In genomic region chr9:6996061-6996854, GRCh38 we compare ENCODE assay signal across 27 cellular contexts.
"Had no signal": no experiment of that assay in that cellular context is flagged by ENCODE, and none has a peak within 500 bp of the region (broad histone marks: within the 10 kb centered on the region; RNA-seq: fewer than 3 reads in every experiment).

No MANE protein-coding gene starts in this region.

- H3K36me3 ChIP-seq: uterus had no signal

- H3K4me3 Mint-ChIP-seq: activated B cell treated with CpG ODN at 0.5 μM for 24 hours; activated CD8-positive, alpha-beta T cell treated with anti-CD3 and anti-CD28 coated beads for 36 hours; activated naive CD4-positive, alpha-beta T cell treated with anti-CD3 and anti-CD28 coated beads, Interleukin-2, amount 50 U/mL, for 24 hours; activated naive CD8-positive, alpha-beta T cell treated with anti-CD3 and anti-CD28 coated beads, Interleukin-2, amount 50 U/mL, for 24 hours; activated T-cell treated with anti-CD3 and anti-CD28 coated beads, Interleukin-2, amount 50 U/mL, for 4 hours; activated T-helper 17 cell treated with anti-CD3 and anti-CD28 coated beads, Interleukin-2, amount 50 U/mL, for 72 hours; central memory CD8-positive, alpha-beta T cell; naive thymus-derived CD8-positive, alpha-beta T cell; neural crest cell; T-helper 2 cell treated with Interferon-gamma antibody and Interleukin-4, amounts not matched to agents 5 μg/mL and 100 μg/mL, for 36 hours; type B pancreatic cell had no signal

- H3K4me1 ChIP-seq: esophagus muscularis mucosa, pancreas, psoas muscle, uterus had no signal

- H3K4me1 Mint-ChIP-seq: activated naive CD4-positive, alpha-beta T cell treated with anti-CD3 and anti-CD28 coated beads, Interleukin-2, amount 50 U/mL, for 24 hours; neural crest cell had no signal

- H3K9me3 Mint-ChIP-seq: activated B cell treated with CpG ODN at 0.5 μM for 24 hours; activated CD8-positive, alpha-beta T cell treated with anti-CD3 and anti-CD28 coated beads for 36 hours; activated naive CD4-positive, alpha-beta T cell treated with anti-CD3 and anti-CD28 coated beads, Interleukin-2, amount 50 U/mL, for 24 hours; activated naive CD8-positive, alpha-beta T cell treated with anti-CD3 and anti-CD28 coated beads, Interleukin-2, amount 50 U/mL, for 24 hours; activated T-cell treated with anti-CD3 and anti-CD28 coated beads, Interleukin-2, amount 50 U/mL, for 4 hours; activated T-helper 17 cell treated with anti-CD3 and anti-CD28 coated beads, Interleukin-2, amount 50 U/mL, for 72 hours; central memory CD8-positive, alpha-beta T cell; naive thymus-derived CD8-positive, alpha-beta T cell; neural crest cell; T-helper 2 cell treated with Interferon-gamma antibody and Interleukin-4, amounts not matched to agents 5 μg/mL and 100 μg/mL, for 36 hours; type B pancreatic cell had no signal

- H3K27ac Mint-ChIP-seq: activated B cell treated with CpG ODN at 0.5 μM for 24 hours; activated CD8-positive, alpha-beta T cell treated with anti-CD3 and anti-CD28 coated beads for 36 hours; activated naive CD4-positive, alpha-beta T cell treated with anti-CD3 and anti-CD28 coated beads, Interleukin-2, amount 50 U/mL, for 24 hours; activated naive CD8-positive, alpha-beta T cell treated with anti-CD3 and anti-CD28 coated beads, Interleukin-2, amount 50 U/mL, for 24 hours; activated T-helper 17 cell treated with anti-CD3 and anti-CD28 coated beads, Interleukin-2, amount 50 U/mL, for 72 hours; T-helper 2 cell treated with Interferon-gamma antibody and Interleukin-4, amounts not matched to agents 5 μg/mL and 100 μg/mL, for 36 hours had no signal

- FAIRE-seq: colon, pancreas had no signal

- H3K27ac ChIP-seq: esophagus muscularis mucosa, pancreas, psoas muscle, thoracic aorta, uterus had no signal

- H3K4me3 ChIP-seq: esophagus muscularis mucosa, pancreas, psoas muscle, thoracic aorta, uterus had no signal

- H3K9me3 ChIP-seq: esophagus muscularis mucosa, pancreas, psoas muscle, thoracic aorta, uterus had no signal

- H3K27me3 ChIP-seq: esophagus muscularis mucosa, pancreas, uterus had no signal

- ATAC-seq: activated CD8-positive, alpha-beta T cell treated with anti-CD3 and anti-CD28 coated beads for 36 hours; activated naive CD8-positive, alpha-beta T cell treated with anti-CD3 and anti-CD28 coated beads, Interleukin-2, amount 50 U/mL, for 24 hours; activated T-cell treated with anti-CD3 and anti-CD28 coated beads, Interleukin-2, amount 50 U/mL, for 4 hours; activated T-helper 17 cell treated with anti-CD3 and anti-CD28 coated beads, Interleukin-2, amount 50 U/mL, for 72 hours; naive thymus-derived CD8-positive, alpha-beta T cell had no signal

- H3K27me3 Mint-ChIP-seq: activated B cell treated with CpG ODN at 0.5 μM for 24 hours; activated CD8-positive, alpha-beta T cell treated with anti-CD3 and anti-CD28 coated beads for 36 hours; activated naive CD4-positive, alpha-beta T cell treated with anti-CD3 and anti-CD28 coated beads, Interleukin-2, amount 50 U/mL, for 24 hours; activated naive CD8-positive, alpha-beta T cell treated with anti-CD3 and anti-CD28 coated beads, Interleukin-2, amount 50 U/mL, for 24 hours; activated T-helper 17 cell treated with anti-CD3 and anti-CD28 coated beads, Interleukin-2, amount 50 U/mL, for 72 hours; central memory CD8-positive, alpha-beta T cell; naive thymus-derived CD8-positive, alpha-beta T cell; type B pancreatic cell had no signal

- DNase-seq: activated B cell treated with CpG ODN at 0.5 μM for 24 hours; activated CD4-positive, alpha-beta T cell treated with anti-CD3 and anti-CD28 coated beads, Interleukin-2, amount 50 U/mL, for 1 hour; activated CD8-positive, alpha-beta T cell treated with anti-CD3 and anti-CD28 coated beads for 36 hours; activated naive CD8-positive, alpha-beta T cell treated with anti-CD3 and anti-CD28 coated beads, Interleukin-2, amount 50 U/mL, for 24 hours; activated T-cell treated with anti-CD3 and anti-CD28 coated beads, Interleukin-2, amount 50 U/mL, for 4 hours; amygdala; dermis blood vessel endothelial cell; effector CD4-positive, alpha-beta T cell; foreskin melanocyte; midbrain; naive thymus-derived CD8-positive, alpha-beta T cell; nucleus accumbens; pancreas; psoas muscle; stimulated activated CD4-positive, alpha-beta T cell treated with anti-CD3 and anti-CD28 coated beads, Interleukin-2, amount 100 ng/mL, for 48 hours; stimulated activated naive CD4-positive, alpha-beta T cell treated with Interleukin-2 at 50 U/mL for 16 hours; T-helper 1 cell; uterus had no signal
